ENCODE assay signal across 3 cellular contexts in the genomic region with DNA sequence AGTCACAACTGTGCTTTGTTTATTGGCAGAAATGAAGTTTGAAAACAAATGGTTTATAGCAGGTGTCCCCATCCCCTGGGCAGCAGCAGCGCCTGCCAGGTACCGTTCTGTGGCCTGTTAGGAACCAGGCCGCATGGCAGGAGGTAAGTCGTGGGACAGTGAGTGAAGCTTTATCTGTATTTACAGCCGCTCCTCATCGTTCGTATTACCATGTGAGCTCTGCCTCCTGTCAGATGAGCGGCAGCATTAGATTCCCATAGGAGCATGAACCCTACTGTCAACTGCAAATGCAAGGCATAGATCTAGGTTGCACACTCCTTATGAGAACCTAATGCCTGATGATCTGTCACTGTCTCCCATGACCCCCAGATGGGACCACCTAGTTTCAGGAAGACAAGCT.
"Had no signal": no experiment of that assay in that cellular context is flagged by ENCODE, and none has a peak within 500 bp of the region (broad histone marks: within the 10 kb centered on the region; RNA-seq: fewer than 3 reads in every experiment).

No MANE protein-coding gene starts in this region.

- ATAC-seq: GM12878 had no signal

- DNase-seq: GDM1, GF-D8 had no signal

- H3K4me3 ChIP-seq: GM12878 had no signal
